17 cellular contexts compared by ENCODE assay signal in the genomic region with DNA sequence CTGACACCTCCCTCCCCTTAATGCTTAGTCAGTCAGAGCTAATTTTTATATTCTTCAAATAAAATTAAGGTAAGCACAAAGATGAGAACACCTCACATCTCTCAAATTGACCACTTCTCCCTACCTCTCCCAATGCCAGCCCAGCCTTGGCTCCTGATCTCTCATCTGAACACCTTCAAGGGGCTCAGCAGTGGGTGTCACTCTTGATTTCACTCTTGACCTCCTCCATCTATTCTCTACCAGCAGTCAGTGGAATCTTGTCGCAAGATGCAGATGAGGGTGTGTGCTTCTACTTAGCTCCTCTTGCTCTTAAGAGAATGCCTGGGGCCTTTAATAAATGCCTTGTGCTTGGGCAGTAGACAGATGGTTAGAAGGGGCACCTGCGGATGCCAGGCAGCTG.
DNase-seq lines count a peak whose midpoint lies in the region; TF ChIP-seq lines count a peak whose summit lies in the region.
"Had no signal": no experiment of that assay in that cellular context is flagged by ENCODE, and none has a peak within 500 bp of the region (broad histone marks: within the 10 kb centered on the region; RNA-seq: fewer than 3 reads in every experiment).

No MANE protein-coding gene starts in this region.

- no peak for TF ChIP-seq POLR2A in lower leg skin (IDR thresholded peaks at IDR 0.05)

- H3K79me2 ChIP-seq in Karpas-422 (ENCODE audit: low read length), result no peaks in the 10 kb centered on the region

- H3K27me3 Mint-ChIP-seq in nephron progenitor cell (ENCODE audit: low read depth, poor library complexity), result peaks cover 69% of the 10 kb centered on the region
- H3K27me3 Mint-ChIP-seq in progenitor cell of endocrine pancreas, result peaks cover 76% of the 10 kb centered on the region

- no peak for TF ChIP-seq CTCF in nephron progenitor cell (IDR thresholded peaks at IDR 0.05)
- no peak for TF ChIP-seq CTCF in lower leg skin (IDR thresholded peaks at IDR 0.05)
- no peak for TF ChIP-seq CTCF in progenitor cell of endocrine pancreas (IDR thresholded peaks at IDR 0.05; ENCODE audit: unreplicated experiment)

- H3K27ac Mint-ChIP-seq in nephron progenitor cell (no peak overlapping the region), progenitor cell of endocrine pancreas (no peak overlapping the region)
- H3K27ac Mint-ChIP-seq: B cell; CD14-positive monocyte; CD4-positive, alpha-beta T cell had no signal

- peak overlapping the region; percentile 18 for H3K4me3 Mint-ChIP-seq in nephron progenitor cell
- H3K4me3 Mint-ChIP-seq in progenitor cell of endocrine pancreas (ENCODE audit: low read depth), result no peak overlapping the region
- H3K4me3 Mint-ChIP-seq: B cell; CD4-positive, alpha-beta T cell; CD8-positive, alpha-beta memory T cell had no signal

- H3K4me2 ChIP-seq in Karpas-422 (ENCODE audit: low read depth, low read length, poor library complexity, severe bottlenecking), result no peak overlapping the region

- H3K9me3 Mint-ChIP-seq in nephron progenitor cell (peaks cover 23% of the 10 kb centered on the region), progenitor cell of endocrine pancreas (ENCODE audit: low read depth) (peaks cover 9% of the 10 kb centered on the region)

- no peak overlapping the region for H3K4me3 ChIP-seq in lower leg skin (ENCODE audit: low read depth, poor library complexity, severe bottlenecking)
- no peak overlapping the region for H3K4me3 ChIP-seq in Karpas-422 (ENCODE audit: low read length)
- H3K4me3 ChIP-seq: BLaER1 treated with 17β-estradiol and CSF1 and Interleukin-3, amounts not matched to agents 10 nM and 100 nM had no signal

- no peaks in the 10 kb centered on the region for H3K4me1 ChIP-seq in Karpas-422 (ENCODE audit: low read length)

- H3K27ac ChIP-seq in Karpas-422 (ENCODE audit: low read length), result no peak overlapping the region
- H3K27ac ChIP-seq: 22Rv1; BLaER1 treated with 17β-estradiol and CSF1 and Interleukin-3, amounts not matched to agents 10 nM and 100 nM had no signal

- intact Hi-C loops in lower leg skin (cut with DNase I; ENCODE audit: low total_unique reads), result no loop called here

- 0 out of 2 replicates have a peak, but pooled peaks cover 3% of the 10 kb centered on the region for H3K27me3 ChIP-seq in Karpas-422 (ENCODE audit: low read length)
- H3K27me3 ChIP-seq: BLaER1 treated with 17β-estradiol and CSF1 and Interleukin-3, amounts not matched to agents 10 nM and 100 nM had no signal

- H3K36me3 Mint-ChIP-seq in nephron progenitor cell (ENCODE audit: low read depth) (no peaks in the 10 kb centered on the region), progenitor cell of endocrine pancreas (ENCODE audit: insufficient read depth) (no peaks in the 10 kb centered on the region)
- H3K36me3 Mint-ChIP-seq: CD14-positive monocyte; CD8-positive, alpha-beta memory T cell had no signal

- H3K4me1 Mint-ChIP-seq in nephron progenitor cell (peaks cover 41% of the 10 kb centered on the region), progenitor cell of endocrine pancreas (ENCODE audit: low read depth) (no peaks in the 10 kb centered on the region)
- H3K4me1 Mint-ChIP-seq: B cell; CD14-positive monocyte; CD8-positive, alpha-beta memory T cell had no signal

- peak; percentile 2 for DNase-seq in NCI-H2171 treated with DMSO at 0.1 percent for 48 hours (lab: John Stamatoyannopoulos, UW)
- no peak for DNase-seq in NCI-H2171 (lab: John Stamatoyannopoulos, UW)
- peak; percentile 41 for DNase-seq in DMS 273 treated with DMSO at 0.1 percent for 48 hours (lab: John Stamatoyannopoulos, UW)
- DNase-seq in NCI-H69 (lab: John Stamatoyannopoulos, UW), result peak; percentile 63
- DNase-seq in nephron progenitor cell, result no peak
- DNase-seq in lower leg skin (ENCODE audit: low spot score in 2 of 2), result no peak
- DNase-seq in Karpas-422, result no peak
- no peak for DNase-seq in progenitor cell of endocrine pancreas (ENCODE audit: low spot score, unreplicated experiment)
- DNase-seq: CD4-positive, alpha-beta T cell; CD8-positive, alpha-beta memory T cell; DMS153; GOT3; HCEC 1CT had no signal

- 38 to 39% methylated on average over 2 of the region's 2 CpGs for WGBS in lower leg skin, 2 donors

- no peak overlapping the region for H2AFZ ChIP-seq in Karpas-422 (ENCODE audit: low read length)

- no peaks in the 10 kb centered on the region for H3K36me3 ChIP-seq in Karpas-422 (ENCODE audit: insufficient read depth, low read length)
- H3K36me3 ChIP-seq: BLaER1 treated with 17β-estradiol and CSF1 and Interleukin-3, amounts not matched to agents 10 nM and 100 nM had no signal

- H3K9me3 ChIP-seq in Karpas-422 (ENCODE audit: low read length), result no peaks in the 10 kb centered on the region

- H4K20me1 ChIP-seq in Karpas-422 (ENCODE audit: insufficient read depth, low read depth, low read length), result no peaks in the 10 kb centered on the region
- H4K20me1 ChIP-seq: BLaER1 treated with 17β-estradiol and CSF1 and Interleukin-3, amounts not matched to agents 10 nM and 100 nM had no signal

- no peak overlapping the region for H3K9ac ChIP-seq in Karpas-422 (ENCODE audit: low read length)
- H3K9ac ChIP-seq: BLaER1 treated with 17β-estradiol and CSF1 and Interleukin-3, amounts not matched to agents 10 nM and 100 nM had no signal

- no peaks in the 10 kb centered on the region for H3K9me2 ChIP-seq in Karpas-422 (replicated peaks; ENCODE audit: insufficient read depth, low read length)

Comparison
In these comparisons a context has a peak if more than half of its experiments do, and no peak if none do; other contexts are left out.
1. DNase-seq: peak in NCI-H2171 treated with DMSO at 0.1 percent for 48 hours (single experiment), DMS 273 treated with DMSO at 0.1 percent for 48 hours (single experiment) and NCI-H69 (single experiment); none in NCI-H2171 (single experiment), nephron progenitor cell (single experiment), lower leg skin (0 of 2), Karpas-422 (single experiment) and progenitor cell of endocrine pancreas (single experiment).